21 cellular contexts compared by ENCODE assay signal in genomic region chr16:12511308-12511707, GRCh38.
DNase-seq lines count a peak whose midpoint lies in the region; ATAC-seq and TF ChIP-seq lines count a peak whose summit lies in the region.
"Had no signal": no experiment of that assay in that cellular context is flagged by ENCODE, and none has a peak within 500 bp of the region (broad histone marks: within the 10 kb centered on the region; RNA-seq: fewer than 3 reads in every experiment).

No MANE protein-coding gene starts in this region.

- TF ChIP-seq CTCF in colonic mucosa (IDR thresholded peaks at IDR 0.05) = no peak

- intact Hi-C loops in left ventricle myocardium superior (cut with micrococcal nuclease) (no loop called here), right cardiac atrium (cut with DNase I) (no loop called here), colonic mucosa (cut with DNase I) (no loop called here)

- H3K27ac Mint-ChIP-seq in naive B cell = peak overlapping the region in 4 of 6 donors; percentile 47 to 66 (median 58)
- H3K27ac Mint-ChIP-seq in stimulated activated effector memory CD8-positive, alpha-beta T cell treated with anti-CD3 and anti-CD28 coated beads, Interleukin-12 subunit alpha, Interleukin-12 subunit beta, amount 100 ng/mL, for 72 hours = peak overlapping the region; percentile 85

- H3K9me3 ChIP-seq in right cardiac atrium (ENCODE audit: control insufficient read depth, low read length) (no peaks in the 10 kb centered on the region), colonic mucosa (no peaks in the 10 kb centered on the region)
- H3K9me3 ChIP-seq: BE2C had no signal

- peaks cover 7 to 15% of the 10 kb centered on the region in 2 donors for H3K36me3 Mint-ChIP-seq in naive B cell
- no peaks in the 10 kb centered on the region for H3K36me3 Mint-ChIP-seq in stimulated activated effector memory CD8-positive, alpha-beta T cell treated with anti-CD3 and anti-CD28 coated beads, Interleukin-12 subunit alpha, Interleukin-12 subunit beta, amount 100 ng/mL, for 72 hours

- H3K4me3 Mint-ChIP-seq in naive B cell = no peak overlapping the region
- H3K4me3 Mint-ChIP-seq in stimulated activated effector memory CD8-positive, alpha-beta T cell treated with anti-CD3 and anti-CD28 coated beads, Interleukin-12 subunit alpha, Interleukin-12 subunit beta, amount 100 ng/mL, for 72 hours = no peak overlapping the region
- H3K4me3 Mint-ChIP-seq: CD4-positive, alpha-beta memory T cell had no signal

- peaks cover 6% of the 10 kb centered on the region for H3K4me1 ChIP-seq in right cardiac atrium (ENCODE audit: control insufficient read depth, insufficient read depth, low read length)
- H3K4me1 ChIP-seq in colonic mucosa = no peaks in the 10 kb centered on the region
- H3K4me1 ChIP-seq: BE2C had no signal

- 70% methylated on average over 9 of the region's 9 CpGs for WGBS in right cardiac atrium

- H3K27me3 ChIP-seq in right cardiac atrium (ENCODE audit: control insufficient read depth, insufficient read depth) (no peaks in the 10 kb centered on the region), colonic mucosa (no peaks in the 10 kb centered on the region)
- H3K27me3 ChIP-seq: BE2C had no signal

- peaks cover 43 to 58% (median 58%) of the 10 kb centered on the region in 3 donors for H3K4me1 Mint-ChIP-seq in naive B cell
- H3K4me1 Mint-ChIP-seq in stimulated activated effector memory CD8-positive, alpha-beta T cell treated with anti-CD3 and anti-CD28 coated beads, Interleukin-12 subunit alpha, Interleukin-12 subunit beta, amount 100 ng/mL, for 72 hours = peaks cover 7% of the 10 kb centered on the region

- ATAC-seq in left ventricle myocardium superior (peak; percentile 42), right cardiac atrium (no peak), naive B cell (ENCODE audit: low read depth in 2 of 2) (no peak), GM18907 (IDR thresholded peaks at IDR 0.05; ENCODE audit: unreplicated experiment) (no peak), GM18502 (IDR thresholded peaks at IDR 0.05; ENCODE audit: poor library complexity, unreplicated experiment) (no peak)
- ATAC-seq in stimulated activated effector memory CD8-positive, alpha-beta T cell treated with anti-CD3 and anti-CD28 coated beads, Interleukin-12 subunit alpha, Interleukin-12 subunit beta, amount 100 ng/mL, for 72 hours = no peak
- ATAC-seq: K562, PC-3 had no signal

- no peaks in the 10 kb centered on the region for H3K9me3 Mint-ChIP-seq in naive B cell
- no peaks in the 10 kb centered on the region for H3K9me3 Mint-ChIP-seq in stimulated activated effector memory CD8-positive, alpha-beta T cell treated with anti-CD3 and anti-CD28 coated beads, Interleukin-12 subunit alpha, Interleukin-12 subunit beta, amount 100 ng/mL, for 72 hours
- H3K9me3 Mint-ChIP-seq: CD4-positive, alpha-beta memory T cell had no signal

- H3K27me3 Mint-ChIP-seq in naive B cell = no peaks in the 10 kb centered on the region
- H3K27me3 Mint-ChIP-seq: CD4-positive, alpha-beta memory T cell had no signal

- DNase-seq in left ventricle myocardium superior = no peak
- DNase-seq in right cardiac atrium = no peak
- DNase-seq in naive B cell = no peak
- DNase-seq in stimulated activated effector memory CD8-positive, alpha-beta T cell treated with anti-CD3 and anti-CD28 coated beads, Interleukin-12 subunit alpha, Interleukin-12 subunit beta, amount 100 ng/mL, for 72 hours (ENCODE audit: low spot score in 2 of 2) = no peak
- no peak for DNase-seq in NCI-H1417 (lab: John Stamatoyannopoulos, UW)
- no peak for DNase-seq in colonic mucosa
- DNase-seq: 8988T; BE2C; CD4-positive, alpha-beta memory T cell; DMS53; GOT3; NCI-H1105 treated with DMSO at 0.1 percent for 48 hours; NCI-H187 treated with DMSO at 0.1 percent for 48 hours; NCI-H226; NCI-H524 treated with DMSO at 0.1 percent for 48 hours; PC-3; RPMI8226; SHP77 treated with DMSO at 0.1 percent for 48 hours had no signal

- H3K4me3 ChIP-seq in right cardiac atrium (ENCODE audit: low read length) = no peak overlapping the region
- H3K4me3 ChIP-seq in colonic mucosa = no peak overlapping the region
- H3K4me3 ChIP-seq: K562 had no signal

- no peak overlapping the region for H3K9ac ChIP-seq in colonic mucosa (ENCODE audit: low read depth in 2 of 2, low read length in 2 of 2)

- H3K36me3 ChIP-seq in colonic mucosa = no peaks in the 10 kb centered on the region
- H3K36me3 ChIP-seq: BE2C had no signal

- H3K27ac ChIP-seq in right cardiac atrium (ENCODE audit: low read length) = no peak overlapping the region
- no peak overlapping the region for H3K27ac ChIP-seq in colonic mucosa
